ENCODE assay signal across 12 cellular contexts in the genomic region with DNA sequence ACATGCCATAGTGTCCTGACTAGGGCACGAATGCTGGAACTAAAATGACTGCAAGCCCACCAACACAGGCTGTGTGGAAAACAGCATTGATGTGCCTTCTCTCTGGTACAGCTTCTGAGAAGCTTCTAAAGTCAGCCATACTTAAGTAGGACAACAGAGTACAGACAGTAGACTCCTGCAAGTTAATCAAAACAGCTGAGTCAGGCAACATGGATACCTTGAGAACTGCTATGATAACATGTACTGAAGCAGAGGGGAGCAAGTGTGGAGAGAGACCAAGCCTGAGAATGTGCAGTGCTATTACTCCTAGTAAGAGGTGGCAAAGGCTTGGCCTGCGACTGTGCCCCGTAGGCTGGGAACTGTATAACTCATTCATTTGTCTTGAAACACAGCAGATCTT. TPM values are rescaled to one million over a fixed set of nuclear protein-coding genes. Genes with fewer than 3 reads are reported as not detected.
A peak's percentile ranks its signal among the peaks of the same experiment; 100 is the strongest.
DNase-seq lines count a peak whose midpoint lies in the region; ATAC-seq and TF ChIP-seq lines count a peak whose summit lies in the region.
"Had no signal": no experiment of that assay in that cellular context is flagged by ENCODE, and none has a peak within 500 bp of the region (broad histone marks: within the 10 kb centered on the region; RNA-seq: fewer than 3 reads in every experiment).

No MANE protein-coding gene starts in this region.

- H3K4me3 ChIP-seq in CD8-positive, alpha-beta memory T cell (ENCODE audit: low read length): no peak overlapping the region
- peak overlapping the region; percentile 4 for H3K4me3 ChIP-seq in NB4 (ENCODE audit: low read depth, low read length)
- H3K4me3 ChIP-seq: right atrium auricular region, suprapubic skin had no signal

- H3K4me3 Mint-ChIP-seq in CD8-positive, alpha-beta memory T cell: peak overlapping the region; percentile 48 to 97 (median 59)
- peak overlapping the region; percentile 95 for H3K4me3 Mint-ChIP-seq in central memory CD8-positive, alpha-beta T cell
- H3K4me3 Mint-ChIP-seq in neural crest cell: peak overlapping the region; percentile 78

- no peaks in the 10 kb centered on the region for H3K27me3 ChIP-seq in CD8-positive, alpha-beta memory T cell (ENCODE audit: insufficient read depth, low read length, poor library complexity, severe bottlenecking)
- H3K27me3 ChIP-seq: right atrium auricular region, suprapubic skin had no signal

- no peaks in the 10 kb centered on the region for H3K36me3 ChIP-seq in CD8-positive, alpha-beta memory T cell (ENCODE audit: insufficient read depth, low read length)
- H3K36me3 ChIP-seq: right atrium auricular region, suprapubic skin had no signal

- no peaks in the 10 kb centered on the region for H3K9me3 ChIP-seq in CD8-positive, alpha-beta memory T cell (ENCODE audit: low read length)
- H3K9me3 ChIP-seq: right atrium auricular region, suprapubic skin had no signal

- no peak for DNase-seq in CD8-positive, alpha-beta memory T cell
- no peak for DNase-seq in NB4 (ENCODE audit: low read depth)
- no peak for DNase-seq in central memory CD8-positive, alpha-beta T cell (ENCODE audit: low spot score in 2 of 2)
- no peak for DNase-seq in neural crest cell (ENCODE audit: low read depth, low spot score)
- DNase-seq in NCI-H82 (lab: John Stamatoyannopoulos, UW): no peak
- DNase-seq in NCI-H345 treated with DMSO at 0.1 percent for 48 hours (lab: John Stamatoyannopoulos, UW; ENCODE audit: unreplicated experiment): no peak
- DNase-seq: activated CD4-positive, alpha-beta T cell treated with anti-CD3 and anti-CD28 coated beads, Interleukin-2, amount 50 U/mL, for 1 hour; KBM-7; NCI-H2107 had no signal

- TF ChIP-seq CTCF in NB4 (IDR thresholded peaks at IDR 0.05; ENCODE audit: low read depth, low read length) (no peak), neural crest cell (conservative IDR thresholded peaks at IDR 0.05) (no peak)

- H3K4me1 ChIP-seq in CD8-positive, alpha-beta memory T cell (ENCODE audit: insufficient read depth, low read length): peaks cover 25% of the 10 kb centered on the region

- H3K9me3 Mint-ChIP-seq in CD8-positive, alpha-beta memory T cell: no peaks in the 10 kb centered on the region
- no peaks in the 10 kb centered on the region for H3K9me3 Mint-ChIP-seq in central memory CD8-positive, alpha-beta T cell
- H3K9me3 Mint-ChIP-seq in neural crest cell: no peaks in the 10 kb centered on the region

- POLR2A ChIA-PET in CD8-positive, alpha-beta memory T cell (lab: Charles Lee): interaction anchor here (0.6 kb wide), 2 partner anchors 367 to 417 kb away, joined by 3 read pairs; no protein-coding TSS in a partner anchor

- no peak for TF ChIP-seq POLR2A in NB4 (IDR thresholded peaks at IDR 0.05; ENCODE audit: extremely low read depth, insufficient read length)

- H3K27ac ChIP-seq in CD8-positive, alpha-beta memory T cell (ENCODE audit: low read depth, low read length): no peak overlapping the region
- H3K27ac ChIP-seq: right atrium auricular region, suprapubic skin had no signal

- ATAC-seq in central memory CD8-positive, alpha-beta T cell (replicated peaks; ENCODE audit: extremely low read depth, poor library complexity, severe bottlenecking): no peak
- no peak for ATAC-seq in HG03457 (IDR thresholded peaks at IDR 0.05; ENCODE audit: unreplicated experiment)

- peaks cover 0 to 43% (median 0%) of the 10 kb centered on the region in 3 donors for H3K36me3 Mint-ChIP-seq in CD8-positive, alpha-beta memory T cell
- peaks cover 19% of the 10 kb centered on the region for H3K36me3 Mint-ChIP-seq in central memory CD8-positive, alpha-beta T cell (ENCODE audit: insufficient read depth)
- H3K36me3 Mint-ChIP-seq in neural crest cell (ENCODE audit: low read depth): no peaks in the 10 kb centered on the region

- CTCF ChIA-PET in CD8-positive, alpha-beta memory T cell (lab: Charles Lee): no interaction called here

- peaks cover 44 to 71% (median 60%) of the 10 kb centered on the region in 3 donors for H3K4me1 Mint-ChIP-seq in CD8-positive, alpha-beta memory T cell
- peaks cover 41% of the 10 kb centered on the region for H3K4me1 Mint-ChIP-seq in central memory CD8-positive, alpha-beta T cell
- peaks cover 34% of the 10 kb centered on the region for H3K4me1 Mint-ChIP-seq in neural crest cell

- peak overlapping the region in 3 of 8 donors; percentile 30 to 55 (median 43) for H3K27ac Mint-ChIP-seq in CD8-positive, alpha-beta memory T cell
- peak overlapping the region; percentile 7 for H3K27ac Mint-ChIP-seq in central memory CD8-positive, alpha-beta T cell (ENCODE audit: low read depth)
- H3K27ac Mint-ChIP-seq in neural crest cell (ENCODE audit: unreplicated experiment): no peak overlapping the region

- H3K27me3 Mint-ChIP-seq in CD8-positive, alpha-beta memory T cell: no peaks in the 10 kb centered on the region
- no peaks in the 10 kb centered on the region for H3K27me3 Mint-ChIP-seq in central memory CD8-positive, alpha-beta T cell
- H3K27me3 Mint-ChIP-seq in neural crest cell (ENCODE audit: low read depth): peaks cover 27% of the 10 kb centered on the region

RNA-seq across cellular contexts. Expression of a gene that starts 2.5 kb away (rescaled TPM):
- 10 to 100 TPM; 33.4 to 35.6 TPM for total RNA-seq in CD8-positive, alpha-beta memory T cell
- 55.1 TPM for polyA plus RNA-seq in CD8-positive, alpha-beta memory T cell
- total RNA-seq in neural crest cell: 17.3 and 18.0 TPM in 2 replicates

RNA-seq across cellular contexts. Expression of a gene that starts 20.4 kb away (rescaled TPM):
- under 1 TPM; 0.27 to 0.33 TPM for total RNA-seq in CD8-positive, alpha-beta memory T cell
- not detected for polyA plus RNA-seq in CD8-positive, alpha-beta memory T cell
- 0.19 and 0.34 TPM in 2 replicates for total RNA-seq in neural crest cell
